8 cellular contexts compared by ENCODE assay signal in genomic region chr2:127695491-127696472, GRCh38. TPM values are rescaled to one million over a fixed set of nuclear protein-coding genes. Genes with fewer than 3 reads are reported as not detected.
DNase-seq lines count a peak whose midpoint lies in the region; ATAC-seq and TF ChIP-seq lines count a peak whose summit lies in the region.

No MANE protein-coding gene starts in this region.

- ATAC-seq in lung (ENCODE audit: insufficient read depth, low FRiP score) (no peak), GM21447 (IDR thresholded peaks at IDR 0.05; ENCODE audit: unreplicated experiment) (no peak)
- peak; percentile 52 for ATAC-seq in stimulated activated naive CD8-positive, alpha-beta T cell treated with anti-CD3 and anti-CD28 coated beads, Interleukin-15, Interleukin-2, amounts not matched to agents 100 U/mL and 50 U/mL, for 24 hours

- no peaks in the 10 kb centered on the region for H3K79me2 ChIP-seq in SK-N-SH (ENCODE audit: insufficient read depth)

- WGBS in SK-N-SH (ENCODE audit: low lambda C conversion rate) = 34% methylated on average over 31 of the region's 52 CpGs
- 25 to 41% methylated on average over 50 to 52 of the region's 52 CpGs for WGBS in lung, 2 donors

- TF ChIP-seq CTCF in GM12874 (IDR thresholded peaks at IDR 0.05; ENCODE audit: insufficient read depth, low read depth, low read length) = peak; percentile 36; the same call in 1 of the 2 replicates
- peak; percentile 46 for TF ChIP-seq CTCF in SK-N-SH (IDR thresholded peaks at IDR 0.05)
- peak; percentile 56 for TF ChIP-seq CTCF in lung (IDR thresholded peaks at IDR 0.05; ENCODE audit: control extremely low read depth, extremely low read depth)

- no peaks in the 10 kb centered on the region for H3K9me2 ChIP-seq in SK-N-SH

- CTCF ChIA-PET in SK-N-SH (lab: Yijun Ruan, JAX) (interaction anchor here (0.7 to 2.6 kb wide), 18 partner anchors 9 to 280 kb away, joined by 3 to 22 read pairs (median 4); partner anchors contain the start of genes GPR17, IWS1 and LIMS2), HEK293T (lab: Yijun Ruan, JAX) (no interaction called here)

- no peaks in the 10 kb centered on the region for H3F3A ChIP-seq in SK-N-SH (replicated peaks; ENCODE audit: insufficient read depth)

- no peak for TF ChIP-seq EP300 in SK-N-SH (IDR thresholded peaks at IDR 0.05; ENCODE audit: borderline replicate concordance in 1 of 2, low read depth in 1 of 2, low read length in 1 of 2)

- H3K4me3 ChIP-seq in SK-N-SH (ENCODE audit: low read depth in 2 of 2, low read length in 1 of 2) = peak overlapping the region in 1 of 2 experiments; percentile 36; a peak in 2 of 4 replicates
- H3K4me3 ChIP-seq in lung = peak overlapping the region; percentile 4

- H4K20me1 ChIP-seq in SK-N-SH (ENCODE audit: insufficient read depth) = no peaks in the 10 kb centered on the region

- H3K4me1 ChIP-seq in SK-N-SH (ENCODE audit: control insufficient read depth in 1 of 2, insufficient read depth in 2 of 2, low read depth in 1 of 2, low read length in 1 of 2) (peaks cover 0 to 11% of the 10 kb centered on the region in 2 experiments; a peak in 2 of 4 replicates), lung (ENCODE audit: control insufficient read depth in 2 of 2, insufficient read depth in 2 of 2, low read length in 2 of 2) (peaks cover 0 to 7% of the 10 kb centered on the region in 2 donors)

- no peaks in the 10 kb centered on the region for H3K9me3 ChIP-seq in SK-N-SH
- H3K9me3 ChIP-seq in lung (ENCODE audit: control insufficient read depth in 2 of 2, insufficient read depth in 1 of 2, low read length in 1 of 2) = no peaks in the 10 kb centered on the region

- peak; percentile 76 for TF ChIP-seq RAD21 in SK-N-SH (IDR thresholded peaks at IDR 0.05; ENCODE audit: low read length)

- POLR2A ChIA-PET in SK-N-SH (lab: Yijun Ruan, JAX) (no interaction called here), HEK293T (lab: Yijun Ruan, JAX) (no interaction called here)

- DNase-seq in SK-N-SH = peak; percentile 90
- DNase-seq in dermis blood vessel endothelial cell = peak; percentile 90
- DNase-seq in lung (ENCODE audit: low spot score) = peak; percentile 59
- peak; percentile 59 for DNase-seq in stimulated activated naive CD8-positive, alpha-beta T cell treated with anti-CD3 and anti-CD28 coated beads, Interleukin-15, Interleukin-2, amounts not matched to agents 100 U/mL and 50 U/mL, for 24 hours
- DNase-seq in NCI-H146 (lab: John Stamatoyannopoulos, UW) = no peak
- no peak for DNase-seq in HEK293T (ENCODE audit: extremely low spot score)

- no peak overlapping the region for H3K27ac ChIP-seq in SK-N-SH (ENCODE audit: low read depth in 2 of 2, low read length in 1 of 2)
- no peak overlapping the region for H3K27ac ChIP-seq in lung (ENCODE audit: low read depth in 1 of 2, low read length in 1 of 2)

- H3K27me3 ChIP-seq in SK-N-SH (ENCODE audit: insufficient read depth) (no peaks in the 10 kb centered on the region), lung (ENCODE audit: control insufficient read depth, insufficient read depth) (no peaks in the 10 kb centered on the region)

- H3K4me2 ChIP-seq in SK-N-SH = peak overlapping the region; percentile 37; the same call in 1 of the 2 replicates

- no peak overlapping the region for H3K9ac ChIP-seq in SK-N-SH

- H3K36me3 ChIP-seq in SK-N-SH (replicated peaks in 1 of 2; ENCODE audit: control insufficient read depth in 1 of 2, insufficient read depth in 2 of 2, low read length in 1 of 2) (no peaks in the 10 kb centered on the region), lung (ENCODE audit: control insufficient read depth in 2 of 2, insufficient read depth in 2 of 2, low read length in 2 of 2) (no peaks in the 10 kb centered on the region)

- H2AFZ ChIP-seq in SK-N-SH (ENCODE audit: low read depth) = peak overlapping the region; percentile 76; the same call in 1 of the 2 replicates

TF ChIP-seq in SK-N-SH, 30 proteins besides CTCF, POLR2A, EP300 and RAD21 (continues in another document):
- TF ChIP-seq FOSL2 (IDR thresholded peaks at IDR 0.05; ENCODE audit: borderline replicate concordance, low read depth) (no peak), TAF1 (IDR thresholded peaks at IDR 0.05; ENCODE audit: borderline replicate concordance, low read depth, low read length) (no peak), TCF12 (IDR thresholded peaks at IDR 0.05) (no peak), FOXJ3 (CRISPR knock-in tag; IDR thresholded peaks at IDR 0.05) (no peak), RFX5 (IDR thresholded peaks at IDR 0.05; ENCODE audit: low read length) (0 out of 2 replicates have a peak, but pooled peaks have one; percentile 32), YY1 (IDR thresholded peaks at IDR 0.05; ENCODE audit: low read depth) (no peak), ELF1 (IDR thresholded peaks at IDR 0.05) (no peak), USF1 (IDR thresholded peaks at IDR 0.05; ENCODE audit: borderline replicate concordance, low read depth) (no peak), GABPA (IDR thresholded peaks at IDR 0.05; ENCODE audit: low read depth) (no peak), MEF2A (IDR thresholded peaks at IDR 0.05; ENCODE audit: borderline replicate concordance, low read depth) (no peak), SMC3 (IDR thresholded peaks at IDR 0.05; ENCODE audit: low read depth, low read length) (peak; percentile 40; the same call in 1 of the 2 replicates), MXI1 (IDR thresholded peaks at IDR 0.05; ENCODE audit: low read depth, low read length) (peak; percentile 40; the same call in 1 of the 2 replicates)
- TF ChIP-seq, protein P1, sequence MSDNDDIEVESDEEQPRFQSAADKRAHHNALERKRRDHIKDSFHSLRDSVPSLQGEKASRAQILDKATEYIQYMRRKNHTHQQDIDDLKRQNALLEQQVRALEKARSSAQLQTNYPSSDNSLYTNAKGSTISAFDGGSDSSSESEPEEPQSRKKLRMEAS (IDR thresholded peaks at IDR 0.05; ENCODE audit: low read depth) = peak; percentile 68

TF ChIP-seq in HEK293T, 16 proteins besides CTCF, POLR2A, EP300 and RAD21:
- no peak for TF ChIP-seq HDGF (IDR thresholded peaks at IDR 0.05; ENCODE audit: borderline replicate concordance)
- no peak for TF ChIP-seq FOXM1 (IDR thresholded peaks at IDR 0.05; ENCODE audit: borderline replicate concordance)
- TF ChIP-seq SUZ12 (IDR thresholded peaks at IDR 0.05) = no peak
- no peak for TF ChIP-seq TARDBP (IDR thresholded peaks at IDR 0.05)
- no peak for TF ChIP-seq BHLHE40 (IDR thresholded peaks at IDR 0.05; ENCODE audit: borderline replicate concordance)
- no peak for TF ChIP-seq LEF1 (IDR thresholded peaks at IDR 0.05; ENCODE audit: borderline replicate concordance)
- TF ChIP-seq SP1 (IDR thresholded peaks at IDR 0.05) = no peak

RNA-seq across cellular contexts. Expression of gene SFT2D3, which starts 5.5 kb away (rescaled TPM):
- 3.2 and 3.9 TPM in 2 replicates for polyA plus RNA-seq in SK-N-SH (2012; rRNA removed)
- 3.9 and 4.8 TPM in 2 replicates for polyA plus RNA-seq in SK-N-SH (2012; cell fraction: cytosol; rRNA removed)
- polyA plus RNA-seq in SK-N-SH (2012; cell fraction: nucleus; rRNA removed) = 1.5 and 2.2 TPM in 2 replicates
- 5.4 and 5.8 TPM in 2 replicates for total RNA-seq in dermis blood vessel endothelial cell
- 10 to 100 TPM in 1 of 2 donors, 1 to 10 TPM in 1; 7.1 to 11.0 TPM for total RNA-seq in lung
- 1 to 10 TPM; 5.0 to 9.9 TPM for polyA plus RNA-seq in lung

RNA-seq across cellular contexts. Expression of gene LIMS2, which starts 20.5 kb away (rescaled TPM):
- polyA plus RNA-seq in SK-N-SH (2012; rRNA removed) (2.2 and 2.7 TPM in 2 replicates), lung (100 to 1,000 TPM in 1 of 2 donors, 10 to 100 TPM in 1; 49.6 to 138 TPM)
- polyA plus RNA-seq in SK-N-SH (2012; cell fraction: cytosol; rRNA removed) = 1.3 and 1.8 TPM in 2 replicates
- polyA plus RNA-seq in SK-N-SH (2012; cell fraction: nucleus; rRNA removed) = 13.9 and 22.5 TPM in 2 replicates
- total RNA-seq in dermis blood vessel endothelial cell (20.1 and 23.8 TPM in 2 replicates), lung (100 to 1,000 TPM in 1 of 2 donors, 10 to 100 TPM in 1; 22.2 to 111 TPM)

RNA-seq across cellular contexts. Expression of gene GPR17, which starts 49.8 kb away (rescaled TPM):
- 0.03 TPM in 1 of 2 replicates, not detected in the other for polyA plus RNA-seq in SK-N-SH (2012; rRNA removed)
- polyA plus RNA-seq in SK-N-SH (2012; cell fraction: cytosol; rRNA removed) = not detected in 2 replicates
- not detected in 2 replicates for polyA plus RNA-seq in SK-N-SH (2012; cell fraction: nucleus; rRNA removed)
- not detected in 2 replicates for total RNA-seq in dermis blood vessel endothelial cell
- total RNA-seq in lung = under 1 TPM in 1 of 2 donors, not detected in 1; 0.40 TPM
- polyA plus RNA-seq in lung = 1 to 10 TPM in 1 of 2 donors, under 1 TPM in 1; 0.30 to 1.4 TPM

Comparison
In these comparisons a context has a peak if more than half of its experiments do, and no peak if none do; other contexts are left out.
1. DNase-seq: peak in SK-N-SH (single experiment), dermis blood vessel endothelial cell (single experiment), lung (single experiment) and stimulated activated naive CD8-positive, alpha-beta T cell treated with anti-CD3 and anti-CD28 coated beads, Interleukin-15, Interleukin-2, amounts not matched to agents 100 U/mL and 50 U/mL, for 24 hours (single experiment); none in NCI-H146 (single experiment) and HEK293T (single experiment).
2. Peak in every context shown above with its lines, with median percentiles within 50 percentile points of each other: CTCF ChIP-seq.